In the genomic region with DNA sequence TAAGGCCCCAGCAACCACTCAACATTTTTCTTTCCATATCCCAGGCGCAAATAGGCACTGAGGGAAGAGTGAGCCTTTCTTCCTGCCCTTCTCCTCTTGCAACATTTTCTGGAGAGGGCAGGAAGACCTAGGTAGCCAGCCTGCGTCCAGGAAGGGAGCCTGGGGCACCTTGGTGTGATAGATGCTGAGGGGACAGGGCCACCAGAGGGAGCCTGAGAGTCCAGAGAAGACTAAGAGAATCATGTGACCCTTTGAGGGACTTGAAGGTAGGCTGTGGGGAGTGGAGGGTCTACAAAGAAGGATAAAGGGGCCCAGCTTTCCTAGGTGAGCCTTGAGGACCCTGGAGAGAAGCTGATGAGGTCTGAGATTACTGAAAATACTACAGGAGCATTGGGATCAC, we compare ENCODE assay signal across 1 cellular context.
A peak's percentile ranks its signal among the peaks of the same experiment; 100 is the strongest.
TF ChIP-seq lines count a peak whose summit lies in the region.

No MANE protein-coding gene starts in this region.

TF ChIP-seq in H1, 55 proteins besides CTCF, POLR2A, EP300 and RAD21 (continued from another document):
- TF ChIP-seq USF2 (IDR thresholded peaks at IDR 0.05; ENCODE audit: low read length) (peak; percentile 62), TEAD4 (IDR thresholded peaks at IDR 0.05; ENCODE audit: low read depth, low read length) (no peak)
